ENCODE assay signal across 19 cellular contexts in the genomic region with DNA sequence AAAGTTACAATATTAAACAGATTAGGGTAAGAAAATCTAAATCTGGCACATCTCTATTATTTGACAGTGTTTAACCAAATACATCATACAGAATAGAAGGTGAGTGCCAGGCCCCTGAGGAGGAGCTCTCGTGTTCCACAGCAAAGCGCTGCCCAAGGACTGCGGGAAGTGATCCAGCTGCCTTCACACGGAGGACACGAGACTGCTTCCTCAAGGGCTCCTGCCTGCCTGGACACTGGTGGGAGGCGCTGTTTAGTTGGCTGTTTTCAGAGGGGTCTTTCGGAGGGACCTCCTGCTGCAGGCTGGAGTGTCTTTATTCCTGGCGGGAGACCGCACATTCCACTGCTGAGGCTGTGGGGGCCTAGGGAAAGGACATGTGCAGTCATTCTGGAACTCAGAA.
"Had no signal": no experiment of that assay in that cellular context is flagged by ENCODE, and none has a peak within 500 bp of the region (broad histone marks: within the 10 kb centered on the region; RNA-seq: fewer than 3 reads in every experiment).

No MANE protein-coding gene starts in this region.

- H3K27me3 ChIP-seq: hepatocyte, thyroid gland had no signal

- ATAC-seq: left colon, mucosa of descending colon had no signal

- DNase-seq: activated CD4-positive, alpha-beta T cell treated with anti-CD3 and anti-CD28 coated beads for 1 hour; activated CD8-positive, alpha-beta memory T cell treated with anti-CD3 and anti-CD28 coated beads for 24 hours; activated CD8-positive, alpha-beta memory T cell treated with anti-CD3 and anti-CD28 coated beads, Interleukin-2, amount 50 U/mL, for 48 hours; activated effector memory CD4-positive, alpha-beta T cell treated with Interleukin-2 at 50 U/mL for 16 hours; activated naive CD4-positive, alpha-beta T cell treated with anti-CD3 and anti-CD28 coated beads, Interleukin-2, amount 10 ng/mL, durations not matched to agents 7 days and 5 days; activated T-cell treated with anti-CD3 and anti-CD28 coated beads, Interleukin-2, amount 50 U/mL, for 48 hours; aorta; left colon; mucosa of descending colon; naive B cell; stimulated activated CD4-positive, alpha-beta T cell treated with anti-CD3 and anti-CD28 coated beads, Interleukin-12 subunit alpha, Interleukin-12 subunit beta, amount 100 ng/mL, for 4 hours; stimulated activated CD4-positive, alpha-beta T cell treated with anti-CD3 and anti-CD28 coated beads, Interleukin-1b, Interleukin-23, amount 100 ng/mL, for 48 hours; stimulated activated CD8-positive, alpha-beta memory T cell treated with anti-CD3 and anti-CD28 coated beads, Interleukin-4, amount 100 ng/mL, for 48 hours; stimulated activated naive CD4-positive, alpha-beta T cell; thyroid gland; WERI-Rb-1 had no signal

- H3K4me3 ChIP-seq: coronary artery, hepatocyte, lung, mucosa of descending colon, thyroid gland had no signal

- H3K27ac ChIP-seq: coronary artery, hepatocyte, thyroid gland, WERI-Rb-1 had no signal

- H3K9me3 ChIP-seq: mucosa of descending colon, thyroid gland had no signal

- H3K4me1 ChIP-seq: thyroid gland had no signal
